Comparison of ENCODE assay signal across 8 cellular contexts in genomic region chr9:129624168-129624759, GRCh38. TPM values are rescaled to one million over a fixed set of nuclear protein-coding genes. Genes with fewer than 3 reads are reported as not detected.
A peak's percentile ranks its signal among the peaks of the same experiment; 100 is the strongest.
DNase-seq lines count a peak whose midpoint lies in the region; ATAC-seq and TF ChIP-seq lines count a peak whose summit lies in the region.

No MANE protein-coding gene starts in this region.

- WGBS in sigmoid colon, 2 donors, result 44 to 51% methylated on average over 12 of the region's 12 CpGs

- DNase-seq in HEK293T (ENCODE audit: extremely low spot score), result peak; percentile 68
- DNase-seq in RKO (ENCODE audit: low spot score), result peak; percentile 81
- peak; percentile 54 for DNase-seq in activated T-helper 1 cell treated with anti-CD3 and anti-CD28 coated beads, Interleukin-12 subunit alpha, Interleukin-12 subunit beta, Interleukin-2, Interleukin-4 antibody, amounts not matched to agents 30 ng/mL and 10 ng/mL and 1 ng/mL, durations not matched to agents 14 hours and 24 hours and 36 hours (ENCODE audit: low spot score)
- peak; percentile 59 for DNase-seq in fibroblast of villous mesenchyme (ENCODE audit: low read depth)
- DNase-seq in sigmoid colon, result no peak

- no peaks in the 10 kb centered on the region for H3K36me3 ChIP-seq in sigmoid colon

- H3K4me1 ChIP-seq in sigmoid colon, result peaks cover 0 to 47% (median 46%) of the 10 kb centered on the region in 4 donors

- H3K4me3 ChIP-seq in fibroblast of villous mesenchyme (ENCODE audit: low read depth, low read length) (no peak overlapping the region), sigmoid colon (no peak overlapping the region)

- peaks cover 41% of the 10 kb centered on the region for H3K4me1 Mint-ChIP-seq in activated T-helper 1 cell treated with anti-CD3 and anti-CD28 coated beads, Interleukin-12 subunit alpha, Interleukin-12 subunit beta, Interleukin-2, Interleukin-4 antibody, amounts not matched to agents 30 ng/mL and 10 ng/mL and 1 ng/mL, durations not matched to agents 14 hours and 24 hours and 36 hours (ENCODE audit: low read depth)

- H3K4me3 Mint-ChIP-seq in activated T-helper 1 cell treated with anti-CD3 and anti-CD28 coated beads, Interleukin-12 subunit alpha, Interleukin-12 subunit beta, Interleukin-2, Interleukin-4 antibody, amounts not matched to agents 30 ng/mL and 10 ng/mL and 1 ng/mL, durations not matched to agents 14 hours and 24 hours and 36 hours, result peak overlapping the region; percentile 86

- peaks cover 15% of the 10 kb centered on the region for H3K27me3 Mint-ChIP-seq in activated T-helper 1 cell treated with anti-CD3 and anti-CD28 coated beads, Interleukin-12 subunit alpha, Interleukin-12 subunit beta, Interleukin-2, Interleukin-4 antibody, amounts not matched to agents 30 ng/mL and 10 ng/mL and 1 ng/mL, durations not matched to agents 14 hours and 24 hours and 36 hours (ENCODE audit: insufficient read depth)

- ATAC-seq in HG03565 (IDR thresholded peaks at IDR 0.05; ENCODE audit: unreplicated experiment), result no peak
- no peak for ATAC-seq in HG02759 (IDR thresholded peaks at IDR 0.05; ENCODE audit: unreplicated experiment)

- H3K27ac ChIP-seq in C4-2B (no peak overlapping the region), sigmoid colon (no peak overlapping the region)

- peak overlapping the region; percentile 55 for H3K27ac Mint-ChIP-seq in activated T-helper 1 cell treated with anti-CD3 and anti-CD28 coated beads, Interleukin-12 subunit alpha, Interleukin-12 subunit beta, Interleukin-2, Interleukin-4 antibody, amounts not matched to agents 30 ng/mL and 10 ng/mL and 1 ng/mL, durations not matched to agents 14 hours and 24 hours and 36 hours

- no peaks in the 10 kb centered on the region for H3K27me3 ChIP-seq in sigmoid colon

- TF ChIP-seq POLR2A in sigmoid colon (IDR thresholded peaks at IDR 0.05), result no peak

- TF ChIP-seq EP300 in sigmoid colon (IDR thresholded peaks at IDR 0.05), result no peak

- TF ChIP-seq CTCF in C4-2B (conservative IDR thresholded peaks at IDR 0.05) (peak; percentile 95), fibroblast of villous mesenchyme (IDR thresholded peaks at IDR 0.05; ENCODE audit: insufficient read depth, low read depth, low read length) (peak; percentile 89), sigmoid colon (IDR thresholded peaks at IDR 0.05) (peak; percentile 36 to 75 (median 66))

- no peaks in the 10 kb centered on the region for H3K9me3 Mint-ChIP-seq in activated T-helper 1 cell treated with anti-CD3 and anti-CD28 coated beads, Interleukin-12 subunit alpha, Interleukin-12 subunit beta, Interleukin-2, Interleukin-4 antibody, amounts not matched to agents 30 ng/mL and 10 ng/mL and 1 ng/mL, durations not matched to agents 14 hours and 24 hours and 36 hours

- CTCF ChIA-PET in HEK293T (lab: Yijun Ruan, JAX), result interaction anchor here (0.6 to 3.0 kb wide), 19 partner anchors 8 to 492 kb away, joined by 3 to 17 read pairs (median 4); no protein-coding TSS in a partner anchor

- peaks cover 5% of the 10 kb centered on the region for H3K36me3 Mint-ChIP-seq in activated T-helper 1 cell treated with anti-CD3 and anti-CD28 coated beads, Interleukin-12 subunit alpha, Interleukin-12 subunit beta, Interleukin-2, Interleukin-4 antibody, amounts not matched to agents 30 ng/mL and 10 ng/mL and 1 ng/mL, durations not matched to agents 14 hours and 24 hours and 36 hours (ENCODE audit: low read depth)

- POLR2A ChIA-PET in HEK293T (lab: Yijun Ruan, JAX), result interaction anchor here (0.6 to 2.1 kb wide), 8 partner anchors 15 to 493 kb away, joined by 3 to 13 read pairs (median 4); partner anchors contain the start of gene ASB6

- no peaks in the 10 kb centered on the region for H3K9me3 ChIP-seq in sigmoid colon

- intact Hi-C loops in activated T-helper 1 cell treated with anti-CD3 and anti-CD28 coated beads, Interleukin-12 subunit alpha, Interleukin-12 subunit beta, Interleukin-2, Interleukin-4 antibody, amounts not matched to agents 30 ng/mL and 10 ng/mL and 1 ng/mL, durations not matched to agents 14 hours and 24 hours and 36 hours (cut with micrococcal nuclease), result loop anchor here (1.0 kb wide), 4 partner anchors 13 to 493 kb away; no protein-coding TSS in a partner anchor
- intact Hi-C loops in sigmoid colon (cut with DNase I), result no loop called here

TF ChIP-seq in HEK293T, 16 proteins besides CTCF, POLR2A, EP300 and RAD21:
- TF ChIP-seq FOXM1 (IDR thresholded peaks at IDR 0.05; ENCODE audit: borderline replicate concordance) (no peak), SUZ12 (IDR thresholded peaks at IDR 0.05) (no peak), HDGF (IDR thresholded peaks at IDR 0.05; ENCODE audit: borderline replicate concordance) (no peak), FOXK2 (IDR thresholded peaks at IDR 0.05) (no peak), CTBP1 (IDR thresholded peaks at IDR 0.05; ENCODE audit: borderline replicate concordance) (no peak), FOXA1 (IDR thresholded peaks at IDR 0.05) (no peak), ARNT (IDR thresholded peaks at IDR 0.05) (no peak), ELF4 (IDR thresholded peaks at IDR 0.05) (no peak), SP1 (IDR thresholded peaks at IDR 0.05) (no peak), PKNOX1 (IDR thresholded peaks at IDR 0.05) (no peak)

RNA-seq across cellular contexts. Expression of gene NTMT1, which starts 1.7 kb away (rescaled TPM):
- total RNA-seq in activated T-helper 1 cell treated with anti-CD3 and anti-CD28 coated beads, Interleukin-12 subunit alpha, Interleukin-12 subunit beta, Interleukin-2, Interleukin-4 antibody, amounts not matched to agents 30 ng/mL and 10 ng/mL and 1 ng/mL, durations not matched to agents 14 hours and 24 hours and 36 hours, result 67.1 and 67.3 TPM in 2 replicates
- 34.8 and 36.3 TPM in 2 replicates for total RNA-seq in fibroblast of villous mesenchyme
- total RNA-seq in sigmoid colon, result 10 to 100 TPM in 3 of 4 donors, 1 to 10 TPM in 1; 5.8 to 22.5 (median 16.9) TPM
- 10 to 100 TPM; 25.8 to 49.3 (median 27.5) TPM for polyA plus RNA-seq in sigmoid colon

RNA-seq across cellular contexts. Expression of gene C9orf50, which starts 3.4 kb away (rescaled TPM):
- total RNA-seq in activated T-helper 1 cell treated with anti-CD3 and anti-CD28 coated beads, Interleukin-12 subunit alpha, Interleukin-12 subunit beta, Interleukin-2, Interleukin-4 antibody, amounts not matched to agents 30 ng/mL and 10 ng/mL and 1 ng/mL, durations not matched to agents 14 hours and 24 hours and 36 hours, result not detected in 2 replicates
- 0.32 TPM in 1 of 2 replicates, not detected in the other for total RNA-seq in fibroblast of villous mesenchyme
- 1 to 10 TPM in 1 of 4 donors, under 1 TPM in 1, not detected in 2; 0.82 to 1.2 TPM for total RNA-seq in sigmoid colon
- polyA plus RNA-seq in sigmoid colon, result under 1 TPM in 1 of 3 donors, not detected in 2; 0.03 TPM

RNA-seq across cellular contexts. Expression of gene ASB6, which starts 17.7 kb away (rescaled TPM):
- total RNA-seq in activated T-helper 1 cell treated with anti-CD3 and anti-CD28 coated beads, Interleukin-12 subunit alpha, Interleukin-12 subunit beta, Interleukin-2, Interleukin-4 antibody, amounts not matched to agents 30 ng/mL and 10 ng/mL and 1 ng/mL, durations not matched to agents 14 hours and 24 hours and 36 hours, result 24.0 TPM in 2 replicates
- 16.8 and 20.3 TPM in 2 replicates for total RNA-seq in fibroblast of villous mesenchyme
- total RNA-seq in sigmoid colon, result 10 to 100 TPM in 2 of 4 donors, 1 to 10 TPM in 2; 8.9 to 10.3 (median 9.8) TPM
- 10 to 100 TPM in 1 of 3 donors, 1 to 10 TPM in 2; 8.4 to 20.8 (median 9.7) TPM for polyA plus RNA-seq in sigmoid colon

RNA-seq across cellular contexts. Expression of gene PRRX2, which starts 41.2 kb away (rescaled TPM):
- 6.2 and 7.8 TPM in 2 replicates for total RNA-seq in activated T-helper 1 cell treated with anti-CD3 and anti-CD28 coated beads, Interleukin-12 subunit alpha, Interleukin-12 subunit beta, Interleukin-2, Interleukin-4 antibody, amounts not matched to agents 30 ng/mL and 10 ng/mL and 1 ng/mL, durations not matched to agents 14 hours and 24 hours and 36 hours
- total RNA-seq in fibroblast of villous mesenchyme (under 0.01 and 1.6 TPM in 2 replicates), sigmoid colon (1 to 10 TPM in 2 of 4 donors, under 1 TPM in 1, not detected in 1; 0.49 to 4.7 (median 2.9) TPM)
- 1 to 10 TPM in 2 of 3 donors, under 1 TPM in 1; 0.46 to 4.2 (median 1.1) TPM for polyA plus RNA-seq in sigmoid colon
